In the genomic region with DNA sequence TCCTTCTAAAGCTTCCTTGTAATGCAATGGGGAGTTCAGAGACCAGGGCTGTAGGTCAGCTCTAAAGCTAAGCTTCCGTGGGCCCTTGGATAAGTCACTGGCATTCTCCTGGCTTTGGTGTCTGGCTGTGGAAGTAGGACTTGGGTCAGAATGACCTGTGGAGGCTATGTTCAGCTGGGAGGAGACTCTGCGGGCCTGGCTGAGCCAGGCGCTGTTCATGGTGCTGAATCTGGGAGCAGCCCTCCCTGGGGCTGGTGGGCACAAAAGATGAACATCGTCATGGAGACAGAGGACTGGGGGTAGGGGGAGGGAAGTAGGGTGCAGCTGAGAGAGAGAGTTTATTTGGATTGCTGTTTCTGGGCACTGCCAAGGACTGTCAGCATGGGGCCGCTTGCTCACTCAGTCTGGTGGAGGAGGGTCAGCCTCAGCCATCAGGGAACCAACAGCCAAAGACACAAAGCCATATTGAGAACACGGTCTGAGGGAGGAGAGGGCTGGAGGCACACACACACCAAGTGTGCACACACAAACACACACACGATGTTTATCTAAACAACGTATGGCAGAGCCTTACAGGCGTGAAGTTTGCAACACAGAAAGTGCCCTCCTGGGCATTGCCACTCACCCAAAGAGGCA, we compare ENCODE assay signal across 10 cellular contexts.
DNase-seq lines count a peak whose midpoint lies in the region; ATAC-seq and TF ChIP-seq lines count a peak whose summit lies in the region.
"Had no signal": no experiment of that assay in that cellular context is flagged by ENCODE, and none has a peak within 500 bp of the region (broad histone marks: within the 10 kb centered on the region; RNA-seq: fewer than 3 reads in every experiment).

No MANE protein-coding gene starts in this region.

- H3K27ac Mint-ChIP-seq in activated T-helper 2 cell treated with anti-CD3 and anti-CD28 coated beads, Interferon-gamma antibody, Interleukin-2, Interleukin-4, amounts not matched to agents 10 μg/mL and 5 μg/mL and 100 μg/mL, durations not matched to agents 14 hours and 24 hours and 36 hours: no peak overlapping the region

- WGBS in testis, 2 donors: 43 to 73% methylated on average over 6 to 9 of the region's 9 CpGs
- 35% methylated on average over 9 of the region's 9 CpGs for WGBS in prostate gland

- H3K4me3 Mint-ChIP-seq in activated T-helper 2 cell treated with anti-CD3 and anti-CD28 coated beads, Interferon-gamma antibody, Interleukin-2, Interleukin-4, amounts not matched to agents 10 μg/mL and 5 μg/mL and 100 μg/mL, durations not matched to agents 14 hours and 24 hours and 36 hours (ENCODE audit: low read depth): no peak overlapping the region
- H3K4me3 Mint-ChIP-seq: CD8-positive, alpha-beta memory T cell had no signal

- intact Hi-C loops in left ventricle myocardium superior (cut with micrococcal nuclease) (no loop called here), cardiac septum (cut with DNase I) (no loop called here), testis (cut with DNase I; ENCODE audit: low total_unique reads) (no loop called here), prostate gland (cut with DNase I) (no loop called here), posterior vena cava (cut with DNase I) (no loop called here)
- intact Hi-C loops in activated T-helper 2 cell treated with anti-CD3 and anti-CD28 coated beads, Interferon-gamma antibody, Interleukin-2, Interleukin-4, amounts not matched to agents 10 μg/mL and 5 μg/mL and 100 μg/mL, durations not matched to agents 14 hours and 24 hours and 36 hours (cut with micrococcal nuclease): no loop called here

- H3K4me1 ChIP-seq in testis (no peaks in the 10 kb centered on the region), prostate gland (replicated peaks) (no peaks in the 10 kb centered on the region)

- no peaks in the 10 kb centered on the region for H3K9me3 Mint-ChIP-seq in activated T-helper 2 cell treated with anti-CD3 and anti-CD28 coated beads, Interferon-gamma antibody, Interleukin-2, Interleukin-4, amounts not matched to agents 10 μg/mL and 5 μg/mL and 100 μg/mL, durations not matched to agents 14 hours and 24 hours and 36 hours

- no peak overlapping the region for H3K4me3 ChIP-seq in fibroblast of villous mesenchyme (ENCODE audit: low read depth, low read length)
- H3K4me3 ChIP-seq in testis: no peak overlapping the region
- no peak overlapping the region for H3K4me3 ChIP-seq in prostate gland
- H3K4me3 ChIP-seq: coronary artery had no signal

- peak; percentile 41 for DNase-seq in left ventricle myocardium superior
- no peak for DNase-seq in cardiac septum (ENCODE audit: low spot score)
- DNase-seq in RPMI8226: peak; percentile 60
- DNase-seq in fibroblast of villous mesenchyme (ENCODE audit: low read depth): peak; percentile 14
- peak; percentile 18 for DNase-seq in testis
- no peak for DNase-seq in prostate gland (ENCODE audit: low spot score)
- DNase-seq in activated T-helper 2 cell treated with anti-CD3 and anti-CD28 coated beads, Interferon-gamma antibody, Interleukin-2, Interleukin-4, amounts not matched to agents 10 μg/mL and 5 μg/mL and 100 μg/mL, durations not matched to agents 14 hours and 24 hours and 36 hours (ENCODE audit: low spot score): no peak
- no peak for DNase-seq in posterior vena cava (ENCODE audit: low spot score)
- DNase-seq: CD8-positive, alpha-beta memory T cell had no signal

- ATAC-seq in left ventricle myocardium superior: peak; percentile 41

- TF ChIP-seq POLR2A in testis (IDR thresholded peaks at IDR 0.05) (no peak), prostate gland (IDR thresholded peaks at IDR 0.05) (no peak)

- no peaks in the 10 kb centered on the region for H3K4me1 Mint-ChIP-seq in activated T-helper 2 cell treated with anti-CD3 and anti-CD28 coated beads, Interferon-gamma antibody, Interleukin-2, Interleukin-4, amounts not matched to agents 10 μg/mL and 5 μg/mL and 100 μg/mL, durations not matched to agents 14 hours and 24 hours and 36 hours (ENCODE audit: low read depth)

- H3K9me3 ChIP-seq in testis (no peaks in the 10 kb centered on the region), prostate gland (no peaks in the 10 kb centered on the region)

- no peaks in the 10 kb centered on the region for H3K27me3 Mint-ChIP-seq in activated T-helper 2 cell treated with anti-CD3 and anti-CD28 coated beads, Interferon-gamma antibody, Interleukin-2, Interleukin-4, amounts not matched to agents 10 μg/mL and 5 μg/mL and 100 μg/mL, durations not matched to agents 14 hours and 24 hours and 36 hours (ENCODE audit: low read depth)

- TF ChIP-seq CTCF in fibroblast of villous mesenchyme (IDR thresholded peaks at IDR 0.05; ENCODE audit: insufficient read depth, low read depth, low read length) (no peak), testis (IDR thresholded peaks at IDR 0.05) (no peak), prostate gland (IDR thresholded peaks at IDR 0.05) (no peak)

- H3K27ac ChIP-seq in testis: no peak overlapping the region
- no peak overlapping the region for H3K27ac ChIP-seq in prostate gland
- H3K27ac ChIP-seq: coronary artery had no signal

- H3K36me3 ChIP-seq in testis (ENCODE audit: low read depth, missing control alignments) (no peaks in the 10 kb centered on the region), prostate gland (no peaks in the 10 kb centered on the region)

- H3K36me3 Mint-ChIP-seq in activated T-helper 2 cell treated with anti-CD3 and anti-CD28 coated beads, Interferon-gamma antibody, Interleukin-2, Interleukin-4, amounts not matched to agents 10 μg/mL and 5 μg/mL and 100 μg/mL, durations not matched to agents 14 hours and 24 hours and 36 hours (ENCODE audit: low read depth): no peaks in the 10 kb centered on the region
- H3K36me3 Mint-ChIP-seq: CD8-positive, alpha-beta memory T cell had no signal

- H3K27me3 ChIP-seq in testis (no peaks in the 10 kb centered on the region), prostate gland (replicated peaks; ENCODE audit: insufficient read depth) (no peaks in the 10 kb centered on the region)

Comparison
In these comparisons a context has a peak if more than half of its experiments do, and no peak if none do; other contexts are left out.
1. DNase-seq: peak in left ventricle myocardium superior (single experiment), RPMI8226 (single experiment), fibroblast of villous mesenchyme (single experiment) and testis (single experiment); none in cardiac septum (single experiment), prostate gland (single experiment), activated T-helper 2 cell treated with anti-CD3 and anti-CD28 coated beads, Interferon-gamma antibody, Interleukin-2, Interleukin-4, amounts not matched to agents 10 μg/mL and 5 μg/mL and 100 μg/mL, durations not matched to agents 14 hours and 24 hours and 36 hours (single experiment) and posterior vena cava (single experiment).